ENCODE assay signal across 29 cellular contexts in genomic region chr17:12647023-12647422, GRCh38. TPM values are rescaled to one million over a fixed set of nuclear protein-coding genes. Genes with fewer than 3 reads are reported as not detected.
"Had no signal": no experiment of that assay in that cellular context is flagged by ENCODE, and none has a peak within 500 bp of the region (broad histone marks: within the 10 kb centered on the region; RNA-seq: fewer than 3 reads in every experiment).

No MANE protein-coding gene starts in this region.

- DNase-seq: activated B cell treated with CpG ODN at 0.5 μM for 24 hours; activated CD4-positive, alpha-beta memory T cell treated with anti-CD3 and anti-CD28 coated beads for 36 hours; activated CD4-positive, alpha-beta T cell treated with anti-CD3 and anti-CD28 coated beads for 1 hour; activated CD4-positive, alpha-beta T cell treated with anti-CD3 and anti-CD28 coated beads, Interleukin-2, amount 10 ng/mL, durations not matched to agents 7 days and 5 days; activated CD8-positive, alpha-beta memory T cell treated with anti-CD3 and anti-CD28 coated beads for 24 hours; activated effector memory CD4-positive, alpha-beta T cell treated with anti-CD3 and anti-CD28 coated beads, Interleukin-2, amount 50 U/mL, for 16 hours; activated naive CD4-positive, alpha-beta T cell treated with Interleukin-2 at 50 U/mL for 16 hours; activated naive CD8-positive, alpha-beta T cell treated with anti-CD3 and anti-CD28 coated beads, Interleukin-2, amount 50 U/mL, for 24 hours; activated T-cell treated with anti-CD3 and anti-CD28 coated beads, Interleukin-2, amount 50 U/mL, for 4 hours; amniotic stem cell; KG1; NCI-H1048; NCI-H146; NCI-H187 treated with DMSO at 0.1 percent for 48 hours; NCI-H2081 treated with DMSO at 0.1 percent for 48 hours; NCI-H2227 treated with DMSO at 0.1 percent for 48 hours; NCI-H526 treated with DMSO at 0.1 percent for 48 hours; NCI-H82; RPMI8226; SW 1271 had no signal

- H3K36me3 ChIP-seq: ascending aorta had no signal

- ATAC-seq: activated naive CD4-positive, alpha-beta T cell treated with anti-CD3 and anti-CD28 coated beads, Interleukin-2, amount 50 U/mL, for 72 hours; activated naive CD8-positive, alpha-beta T cell treated with anti-CD3 and anti-CD28 coated beads, Interleukin-2, amount 50 U/mL, for 24 hours; activated T-cell treated with anti-CD3 and anti-CD28 coated beads, Interleukin-2, amount 50 U/mL, for 4 hours; Panc1; Right ventricle myocardium inferior had no signal

- H3K27me3 ChIP-seq: ascending aorta had no signal

- H3K27ac ChIP-seq: ascending aorta, SK-N-MC had no signal

- H3K9me3 ChIP-seq: ascending aorta had no signal

- H3K4me3 ChIP-seq: ascending aorta, SK-N-MC had no signal

- H3K4me1 ChIP-seq: ascending aorta had no signal

RNA-seq across cellular contexts. Expression of gene MYOCD, which starts 18.7 kb away (rescaled TPM):
- total RNA-seq: activated CD4-positive, alpha-beta memory T cell treated with anti-CD3 and anti-CD28 coated beads for 36 hours; activated CD4-positive, alpha-beta T cell treated with anti-CD3 and anti-CD28 coated beads, Interleukin-2, amount 10 ng/mL, durations not matched to agents 7 days and 5 days; activated naive CD4-positive, alpha-beta T cell treated with anti-CD3 and anti-CD28 coated beads, Interleukin-2, amount 50 U/mL, for 72 hours; LHCN-M2; OCI-LY7; T-helper 1 cell treated with Interleukin-12 subunit alpha and Interleukin-12 subunit beta and Interleukin-4 antibody, amounts not matched to agents 30 ng/mL and 1 ng/mL, for 36 hours had no signal
- polyA plus RNA-seq: IgD-negative memory B cell had no signal
